ENCODE assay signal across 1 cellular context in genomic region chr16:89923640-89924297, GRCh38.
TF ChIP-seq lines count a peak whose summit lies in the region.

No MANE protein-coding gene starts in this region.

TF ChIP-seq in HepG2, 621 proteins besides CTCF, POLR2A, EP300 and RAD21 (continued from another document and continues in another):
- peak; percentile 20 for TF ChIP-seq PHF5A (CRISPR knock-in tag; IDR thresholded peaks at IDR 0.05; ENCODE audit: low read depth, unreplicated experiment)
- TF ChIP-seq ASH2L (IDR thresholded peaks at IDR 0.05; ENCODE audit: insufficient read length, low read depth, low read length) = no peak
- no peak for TF ChIP-seq ZNF441 (CRISPR knock-in tag; IDR thresholded peaks at IDR 0.05; ENCODE audit: borderline replicate concordance)
- 0 out of 2 replicates have a peak, but pooled peaks have one; percentile 45 for TF ChIP-seq ZNF607 (CRISPR knock-in tag; IDR thresholded peaks at IDR 0.05; ENCODE audit: borderline replicate concordance)
- 0 out of 2 replicates have a peak, but pooled peaks have one; percentile 33 for TF ChIP-seq NFE2L1 (CRISPR knock-in tag; IDR thresholded peaks at IDR 0.05; ENCODE audit: borderline replicate concordance)
- TF ChIP-seq ZSCAN20 (CRISPR knock-in tag; IDR thresholded peaks at IDR 0.05; ENCODE audit: borderline replicate concordance) = no peak
- peak; percentile 68; the same call in 1 of the 2 replicates for TF ChIP-seq ZNF230 (CRISPR knock-in tag; IDR thresholded peaks at IDR 0.05)
- no peak for TF ChIP-seq ZNF598 (CRISPR knock-in tag; IDR thresholded peaks at IDR 0.05; ENCODE audit: borderline replicate concordance)
- no peak for TF ChIP-seq ZSCAN12 (CRISPR knock-in tag; IDR thresholded peaks at IDR 0.05)
- TF ChIP-seq ZNF484 (CRISPR knock-in tag; IDR thresholded peaks at IDR 0.05; ENCODE audit: borderline replicate concordance, low read depth) = no peak
- TF ChIP-seq ZNF567 (CRISPR knock-in tag; IDR thresholded peaks at IDR 0.05; ENCODE audit: borderline replicate concordance) = 0 out of 2 replicates have a peak, but pooled peaks have one; percentile 53
- TF ChIP-seq ZNF83 (CRISPR knock-in tag; IDR thresholded peaks at IDR 0.05; ENCODE audit: borderline replicate concordance) = peak; percentile 28; the same call in 1 of the 2 replicates
- TF ChIP-seq MNT (IDR thresholded peaks at IDR 0.05) = no peak
- TF ChIP-seq ZNF160 (CRISPR knock-in tag; IDR thresholded peaks at IDR 0.05) = 0 out of 2 replicates have a peak, but pooled peaks have one; percentile 32
- 0 out of 2 replicates have a peak, but pooled peaks have one; percentile 6 for TF ChIP-seq ARID4A (CRISPR knock-in tag; IDR thresholded peaks at IDR 0.05; ENCODE audit: borderline replicate concordance)
- TF ChIP-seq ELF4 (CRISPR knock-in tag; IDR thresholded peaks at IDR 0.05; ENCODE audit: borderline replicate concordance) = no peak
- TF ChIP-seq AFF4 (CRISPR knock-in tag; IDR thresholded peaks at IDR 0.05) = 0 out of 2 replicates have a peak, but pooled peaks have one; percentile 5
- TF ChIP-seq ZNF264 (CRISPR knock-in tag; IDR thresholded peaks at IDR 0.05) = no peak
- TF ChIP-seq ZBTB7A (CRISPR knock-in tag; IDR thresholded peaks at IDR 0.05) = peak; percentile 35; the same call in 1 of the 2 replicates
- TF ChIP-seq ZNF710 (CRISPR knock-in tag; IDR thresholded peaks at IDR 0.05; ENCODE audit: borderline replicate concordance) = no peak
- TF ChIP-seq POLR2AphosphoS2 (IDR thresholded peaks at IDR 0.05; ENCODE audit: low read depth, low read length) = no peak
- TF ChIP-seq ZFP91 (CRISPR knock-in tag; IDR thresholded peaks at IDR 0.05; ENCODE audit: borderline replicate concordance) = peak; percentile 39; the same call in 1 of the 2 replicates
- no peak for TF ChIP-seq DNMT1 (CRISPR knock-in tag; IDR thresholded peaks at IDR 0.05)
- peak; percentile 75; the same call in 1 of the 2 replicates for TF ChIP-seq NFATC3 (CRISPR knock-in tag; IDR thresholded peaks at IDR 0.05)
- no peak for TF ChIP-seq HNRNPL (IDR thresholded peaks at IDR 0.05; ENCODE audit: low read depth, low read length)
- 0 out of 2 replicates have a peak, but pooled peaks have one; percentile 4 for TF ChIP-seq GFI1 (CRISPR knock-in tag; IDR thresholded peaks at IDR 0.05; ENCODE audit: borderline replicate concordance)
- no peak for TF ChIP-seq CCDC6 (CRISPR knock-in tag; IDR thresholded peaks at IDR 0.05)
- TF ChIP-seq ZC3H13 (CRISPR knock-in tag; IDR thresholded peaks at IDR 0.05) = peak; percentile 81; the same call in 1 of the 2 replicates
- TF ChIP-seq GPBP1L1 (CRISPR knock-in tag; IDR thresholded peaks at IDR 0.05) = no peak
- peak; percentile 37 for TF ChIP-seq HNRNPK (IDR thresholded peaks at IDR 0.05; ENCODE audit: low read depth, low read length, poor library complexity, severe bottlenecking)
- no peak for TF ChIP-seq ZNF577 (CRISPR knock-in tag; IDR thresholded peaks at IDR 0.05; ENCODE audit: borderline replicate concordance, low read depth)
- TF ChIP-seq ZBTB21 (CRISPR knock-in tag; IDR thresholded peaks at IDR 0.05) = no peak
- 0 out of 2 replicates have a peak, but pooled peaks have one; percentile 0 for TF ChIP-seq ZFP36L1 (CRISPR knock-in tag; IDR thresholded peaks at IDR 0.05)
- no peak for TF ChIP-seq SIX1 (CRISPR knock-in tag; IDR thresholded peaks at IDR 0.05; ENCODE audit: borderline replicate concordance)
- no peak for TF ChIP-seq SOX13 (IDR thresholded peaks at IDR 0.05)
- 0 out of 4 replicates have a peak, but pooled peaks of 1 of the 2 experiments have one; percentile 16 for TF ChIP-seq SOX13 (CRISPR knock-in tag; conservative IDR thresholded peaks at IDR 0.05 in 1 of 2, IDR thresholded peaks at IDR 0.05 in 1 of 2)
- no peak for TF ChIP-seq ZNF276 (CRISPR knock-in tag; IDR thresholded peaks at IDR 0.05; ENCODE audit: low read depth)
- no peak for TF ChIP-seq ZNF720 (CRISPR knock-in tag; IDR thresholded peaks at IDR 0.05)
- no peak for TF ChIP-seq PHB2 (IDR thresholded peaks at IDR 0.05; ENCODE audit: partially characterized antibody)
- TF ChIP-seq ZBTB43 (CRISPR knock-in tag; conservative IDR thresholded peaks at IDR 0.05) = no peak
- TF ChIP-seq ZNF18 (CRISPR knock-in tag; IDR thresholded peaks at IDR 0.05; ENCODE audit: insufficient replicate concordance) = no peak
- no peak for TF ChIP-seq NFIB (CRISPR knock-in tag; IDR thresholded peaks at IDR 0.05; ENCODE audit: borderline replicate concordance)
